In the genomic region with DNA sequence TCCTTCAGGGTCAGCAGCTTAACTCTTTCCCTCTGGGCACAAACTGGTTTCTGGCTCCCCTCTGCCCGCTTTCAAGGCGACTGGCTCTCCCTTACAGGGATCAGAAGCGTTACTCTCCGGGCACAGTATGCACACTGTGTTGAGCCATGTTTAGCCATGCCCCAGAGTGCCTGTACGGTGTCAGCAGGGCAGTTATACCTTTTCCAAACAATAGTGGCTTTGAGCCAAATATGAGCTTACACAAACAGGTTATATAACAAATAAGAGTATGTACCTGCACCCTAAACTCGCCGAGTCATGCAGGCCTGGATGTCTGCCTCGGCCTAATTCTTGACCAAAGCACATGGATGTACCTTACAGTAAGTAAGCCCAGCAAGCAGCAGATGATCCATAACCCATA, we compare ENCODE assay signal across 28 cellular contexts.
"Had no signal": no experiment of that assay in that cellular context is flagged by ENCODE, and none has a peak within 500 bp of the region (broad histone marks: within the 10 kb centered on the region; RNA-seq: fewer than 3 reads in every experiment).

No MANE protein-coding gene starts in this region.

- DNase-seq: activated CD4-positive, alpha-beta memory T cell treated with anti-CD3 and anti-CD28 coated beads, Interleukin-2, amount 10 ng/mL, durations not matched to agents 7 days and 5 days; activated CD4-positive, alpha-beta T cell treated with anti-CD3 and anti-CD28 coated beads for 1 hour; activated CD4-positive, alpha-beta T cell treated with anti-CD3 and anti-CD28 coated beads for 4 hours; activated CD4-positive, alpha-beta T cell treated with anti-CD3 and anti-CD28 coated beads, Interleukin-2, amount 10 ng/mL, durations not matched to agents 7 days and 5 days; activated CD4-positive, alpha-beta T cell treated with anti-CD3 and anti-CD28 coated beads, Interleukin-2, amount 50 U/mL, for 4 hours; activated effector memory CD4-positive, alpha-beta T cell treated with Interleukin-2 at 50 U/mL for 16 hours; activated gamma-delta T cell treated with Interleukin-2 at 50 U/mL for 16 hours; activated naive CD4-positive, alpha-beta T cell treated with anti-CD3 and anti-CD28 coated beads, Interleukin-2, amount 50 U/mL, for 16 hours; activated naive CD4-positive, alpha-beta T cell treated with Interleukin-2 at 50 U/mL for 16 hours; activated T-cell treated with anti-CD3 and anti-CD28 coated beads, Interleukin-2, amount 50 U/mL, for 4 hours; amniotic stem cell; anterior cingulate cortex; brain microvascular endothelial cell; caudate nucleus; cortex of kidney; dermis blood vessel endothelial cell; effector CD4-positive, alpha-beta T cell; effector memory CD8-positive, alpha-beta T cell; erythroblast; esophagus squamous epithelium; foreskin melanocyte; head of caudate nucleus; T-helper 2 cell had no signal

- ATAC-seq: activated T-cell treated with anti-CD3 and anti-CD28 coated beads, Interleukin-2, amount 50 U/mL, for 4 hours; activated T-helper 17 cell treated with anti-CD3 and anti-CD28 coated beads, Interleukin-2, amount 50 U/mL, for 72 hours; effector memory CD8-positive, alpha-beta T cell; WTC11 had no signal

- H3K36me3 ChIP-seq: brain microvascular endothelial cell, esophagus squamous epithelium had no signal

- H3K4me3 ChIP-seq: esophagus squamous epithelium had no signal

- H3K27me3 ChIP-seq: brain microvascular endothelial cell, esophagus squamous epithelium had no signal

- H3K9me3 ChIP-seq: esophagus squamous epithelium had no signal

- H3K27ac ChIP-seq: brain microvascular endothelial cell, esophagus squamous epithelium, VCaP had no signal

- FAIRE-seq: astrocyte, colon had no signal
